In genomic region chr11:73331138-73331916, GRCh38 we compare ENCODE assay signal across 12 cellular contexts. TPM values are rescaled to one million over a fixed set of nuclear protein-coding genes. Genes with fewer than 3 reads are reported as not detected.
DNase-seq lines count a peak whose midpoint lies in the region; ATAC-seq and TF ChIP-seq lines count a peak whose summit lies in the region.
"Had no signal": no experiment of that assay in that cellular context is flagged by ENCODE, and none has a peak within 500 bp of the region (broad histone marks: within the 10 kb centered on the region; RNA-seq: fewer than 3 reads in every experiment).

No MANE protein-coding gene starts in this region.

- H3K4me1 Mint-ChIP-seq in HFFc6 (ENCODE audit: low read depth) (peaks cover 99% of the 10 kb centered on the region), immature natural killer cell (no peaks in the 10 kb centered on the region)
- H3K4me1 Mint-ChIP-seq: activated CD4-positive, alpha-beta T cell treated with anti-CD3 and anti-CD28 coated beads for 36 hours had no signal

- H3K36me3 ChIP-seq in body of pancreas (replicated peaks in 1 of 2; ENCODE audit: insufficient read depth in 1 of 2, low read depth in 2 of 2) = no peaks in the 10 kb centered on the region
- H3K36me3 ChIP-seq in iPS-18a (ENCODE audit: control insufficient read depth, low read depth, low read length) = no peaks in the 10 kb centered on the region

- H3K27me3 ChIP-seq in body of pancreas (no peaks in the 10 kb centered on the region), iPS-18a (ENCODE audit: control insufficient read depth, insufficient read depth, low read length) (peaks cover 80% of the 10 kb centered on the region)

- intact Hi-C loops in body of pancreas (cut with DNase I) (loop anchor here (5.0 kb wide), 1 partner anchor 34 kb away; no protein-coding TSS in a partner anchor), sciatic nerve (cut with DNase I) (no loop called here)

- H3K4me3 Mint-ChIP-seq in HFFc6 = 0 out of 2 replicates have a peak overlapping the region, but pooled peaks have one; percentile 17
- no peak overlapping the region for H3K4me3 Mint-ChIP-seq in immature natural killer cell
- H3K4me3 Mint-ChIP-seq: activated CD4-positive, alpha-beta T cell treated with anti-CD3 and anti-CD28 coated beads for 36 hours; activated naive CD8-positive, alpha-beta T cell had no signal

- H3K27ac ChIP-seq in body of pancreas (peak overlapping the region in 3 of 4 donors; percentile 40 to 52 (median 45)), iPS-18a (ENCODE audit: low read length) (peak overlapping the region; percentile 40)

- peak overlapping the region; percentile 2 for H3K9ac ChIP-seq in iPS-18a (ENCODE audit: low read length)

- WGBS in body of pancreas, 2 donors = 27 to 29% methylated on average over 3 to 4 of the region's 4 CpGs

- H3K9me3 Mint-ChIP-seq in HFFc6 (no peaks in the 10 kb centered on the region), immature natural killer cell (no peaks in the 10 kb centered on the region)

- H3K36me3 Mint-ChIP-seq in HFFc6 (ENCODE audit: low read depth) = peaks cover 21% of the 10 kb centered on the region
- no peaks in the 10 kb centered on the region for H3K36me3 Mint-ChIP-seq in immature natural killer cell
- H3K36me3 Mint-ChIP-seq: activated naive CD8-positive, alpha-beta T cell had no signal

- H3K4me3 ChIP-seq in body of pancreas (no peak overlapping the region), iPS-18a (ENCODE audit: low read length) (peak overlapping the region; percentile 38)

- DNase-seq in HFFc6 (no peak), body of pancreas (peak in 3 of 4 donors; percentile 44 to 61 (median 55)), sciatic nerve (ENCODE audit: low spot score) (peak; percentile 80), immature natural killer cell (no peak), COR-L47 (lab: John Stamatoyannopoulos, UW) (no peak), DMS79 (lab: John Stamatoyannopoulos, UW) (no peak)
- DNase-seq in activated CD4-positive, alpha-beta T cell treated with anti-CD3 and anti-CD28 coated beads, Interleukin-2, amount 50 U/mL, for 48 hours = no peak
- DNase-seq: activated CD4-positive, alpha-beta T cell treated with anti-CD3 and anti-CD28 coated beads for 36 hours; foreskin melanocyte; NCI-H1417 treated with DMSO at 0.1 percent for 48 hours had no signal

- ATAC-seq in body of pancreas (peak; percentile 14), sciatic nerve (peak; percentile 25)
- ATAC-seq: activated CD4-positive, alpha-beta T cell treated with anti-CD3 and anti-CD28 coated beads for 36 hours had no signal

- no peak for TF ChIP-seq CTCF in HFFc6 (IDR thresholded peaks at IDR 0.05)
- no peak for TF ChIP-seq CTCF in body of pancreas (IDR thresholded peaks at IDR 0.05)

- no peak for TF ChIP-seq POLR2A in body of pancreas (IDR thresholded peaks at IDR 0.05)

- H3K4me1 ChIP-seq in body of pancreas (peaks cover 26% of the 10 kb centered on the region), iPS-18a (ENCODE audit: control insufficient read depth, low read depth, low read length) (peaks cover 42% of the 10 kb centered on the region)

- H3K27ac Mint-ChIP-seq in HFFc6 (peak overlapping the region; percentile 89), immature natural killer cell (no peak overlapping the region)
- H3K27ac Mint-ChIP-seq: activated CD4-positive, alpha-beta T cell treated with anti-CD3 and anti-CD28 coated beads for 36 hours; activated naive CD8-positive, alpha-beta T cell had no signal

- H3K27me3 Mint-ChIP-seq in HFFc6 (ENCODE audit: insufficient read depth) (peaks cover 6% of the 10 kb centered on the region), immature natural killer cell (ENCODE audit: low read depth in 3 of 3) (peaks cover 1 to 9% (median 2%) of the 10 kb centered on the region in 3 donors)
- H3K27me3 Mint-ChIP-seq: activated CD4-positive, alpha-beta T cell treated with anti-CD3 and anti-CD28 coated beads for 36 hours; activated naive CD8-positive, alpha-beta T cell had no signal

- H3K9me3 ChIP-seq in body of pancreas = no peaks in the 10 kb centered on the region
- no peaks in the 10 kb centered on the region for H3K9me3 ChIP-seq in iPS-18a (ENCODE audit: control insufficient read depth, low read depth, low read length)

RNA-seq across cellular contexts. Expression of gene ARHGEF17, which starts 23.3 kb away (rescaled TPM):
- 100 to 1,000 TPM in 2 of 6 experiments, 10 to 100 TPM in 4; 84.6 to 112 (median 92.1) TPM for total RNA-seq in HFFc6 (2021; fragmentation: NEBNext Ultra II Directional; extraction: Animal tissue kit (Norgen Biotek cat#: 25700))
- total RNA-seq in body of pancreas (10 to 100 TPM; 19.2 to 28.0 TPM), sciatic nerve (110 TPM)
- not detected for polyA plus RNA-seq in immature natural killer cell

RNA-seq across cellular contexts. Expression of gene RELT, which starts 44.9 kb away (rescaled TPM):
- 1 to 10 TPM; 6.2 to 7.7 (median 7.0) TPM for total RNA-seq in HFFc6 (2021; fragmentation: NEBNext Ultra II Directional; extraction: Animal tissue kit (Norgen Biotek cat#: 25700))
- total RNA-seq in body of pancreas = under 1 TPM; 0.33 to 0.52 TPM
- total RNA-seq in sciatic nerve = 9.4 TPM
- polyA plus RNA-seq in immature natural killer cell = 1 to 10 TPM; 2.8 to 5.4 (median 3.6) TPM

RNA-seq across cellular contexts. Expression of gene P2RY6, which starts 59.2 kb away (rescaled TPM):
- 1 to 10 TPM in 4 of 6 experiments, under 1 TPM in 2; 0.54 to 2.4 (median 1.9) TPM for total RNA-seq in HFFc6 (2021; fragmentation: NEBNext Ultra II Directional; extraction: Animal tissue kit (Norgen Biotek cat#: 25700))
- total RNA-seq in body of pancreas = not detected
- total RNA-seq in sciatic nerve = 3.6 TPM
- 1 to 10 TPM in 1 of 3 donors, not detected in 2; 3.0 TPM for polyA plus RNA-seq in immature natural killer cell
- total RNA-seq: activated CD4-positive, alpha-beta T cell treated with anti-CD3 and anti-CD28 coated beads for 36 hours had no signal

Comparison
In these comparisons a context has a peak if more than half of its experiments do, and no peak if none do; other contexts are left out.
1. DNase-seq: peak in body of pancreas (3 of 4) and sciatic nerve (single experiment); none in HFFc6 (single experiment), immature natural killer cell (0 of 3), COR-L47 (single experiment), DMS79 (single experiment) and activated CD4-positive, alpha-beta T cell treated with anti-CD3 and anti-CD28 coated beads, Interleukin-2, amount 50 U/mL, for 48 hours (0 of 2).